Comparison of ENCODE assay signal across 17 cellular contexts in genomic region chr16:82236415-82236814, GRCh38.
"Had no signal": no experiment of that assay in that cellular context is flagged by ENCODE, and none has a peak within 500 bp of the region (broad histone marks: within the 10 kb centered on the region; RNA-seq: fewer than 3 reads in every experiment).

No MANE protein-coding gene starts in this region.

- H3K27ac Mint-ChIP-seq: activated naive CD4-positive, alpha-beta T cell treated with anti-CD3 and anti-CD28 coated beads, Interleukin-2, amount 50 U/mL, for 72 hours; mesothelial cell of epicardium; progenitor cell of endocrine pancreas; stimulated activated naive CD8-positive, alpha-beta T cell treated with anti-CD3 and anti-CD28 coated beads, Interleukin-15, amount 100 ng/mL, for 72 hours had no signal

- H3K27ac ChIP-seq: adrenal gland, right atrium auricular region, suprapubic skin, transverse colon, vagina, VCaP had no signal

- H3K4me3 ChIP-seq: adrenal gland, right atrium auricular region, suprapubic skin, transverse colon, vagina had no signal

- ATAC-seq: left lobe of liver; stimulated activated naive CD8-positive, alpha-beta T cell treated with anti-CD3 and anti-CD28 coated beads, Interleukin-15, amount 100 ng/mL, for 72 hours had no signal

- H3K9me3 ChIP-seq: adrenal gland, right atrium auricular region, suprapubic skin, transverse colon, vagina had no signal

- H3K4me1 Mint-ChIP-seq: mesothelial cell of epicardium, neural crest cell had no signal

- DNase-seq: activated CD4-positive, alpha-beta T cell treated with anti-CD3 and anti-CD28 coated beads, Interleukin-2, amount 50 U/mL, for 4 hours; activated gamma-delta T cell treated with Interleukin-2 at 50 U/mL for 16 hours; adrenal gland; effector CD4-positive, alpha-beta T cell; head of caudate nucleus; kidney; stimulated activated naive CD8-positive, alpha-beta T cell treated with anti-CD3 and anti-CD28 coated beads, Interleukin-15, amount 100 ng/mL, for 72 hours; transverse colon had no signal

- H3K9me3 Mint-ChIP-seq: activated naive CD4-positive, alpha-beta T cell treated with anti-CD3 and anti-CD28 coated beads, Interleukin-2, amount 50 U/mL, for 72 hours; mesothelial cell of epicardium; neural crest cell; stimulated activated naive CD8-positive, alpha-beta T cell treated with anti-CD3 and anti-CD28 coated beads, Interleukin-15, amount 100 ng/mL, for 72 hours had no signal

- H3K4me3 Mint-ChIP-seq: mesothelial cell of epicardium; neural crest cell; stimulated activated naive CD8-positive, alpha-beta T cell treated with anti-CD3 and anti-CD28 coated beads, Interleukin-15, amount 100 ng/mL, for 72 hours had no signal

- H3K36me3 ChIP-seq: adrenal gland, right atrium auricular region, suprapubic skin, transverse colon, vagina had no signal

- H3K4me1 ChIP-seq: adrenal gland, right atrium auricular region, suprapubic skin, vagina had no signal

- H3K27me3 ChIP-seq: adrenal gland, right atrium auricular region, vagina had no signal

- H3K36me3 Mint-ChIP-seq: activated naive CD4-positive, alpha-beta T cell treated with anti-CD3 and anti-CD28 coated beads, Interleukin-2, amount 50 U/mL, for 72 hours; mesothelial cell of epicardium had no signal
